2 cellular contexts compared by ENCODE assay signal in the genomic region with DNA sequence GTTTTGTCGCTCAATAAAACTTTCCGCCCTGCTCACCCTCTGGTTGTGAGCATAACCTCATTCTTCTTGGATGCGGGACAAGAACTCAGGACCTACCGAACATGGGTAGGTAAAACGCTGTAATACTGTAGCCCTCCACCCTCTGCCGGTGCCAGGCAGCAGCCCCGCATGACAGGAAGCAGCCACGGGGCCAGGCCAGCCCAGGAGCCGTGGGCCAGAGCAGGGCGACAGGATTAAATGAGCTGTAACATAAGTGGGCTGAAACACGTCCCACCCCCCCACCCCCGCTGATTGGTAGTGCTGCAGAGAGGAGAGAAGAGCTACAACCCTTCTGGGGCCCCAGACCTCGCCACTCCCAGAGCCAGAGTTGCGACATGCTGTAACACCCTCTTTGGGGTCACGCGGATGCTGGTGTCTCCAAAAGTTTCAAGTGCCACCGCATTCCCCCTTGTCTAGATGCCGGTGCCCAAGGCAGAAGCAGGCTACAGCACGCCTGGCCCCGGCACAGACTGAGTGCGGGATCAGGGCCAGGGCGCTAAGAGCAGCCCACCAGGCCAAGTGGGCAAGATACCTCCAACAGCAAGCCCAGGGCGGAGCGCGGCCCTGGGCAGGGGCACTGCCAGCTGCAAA.
TF ChIP-seq lines count a peak whose summit lies in the region.

No MANE protein-coding gene starts in this region.

TF ChIP-seq in HepG2, 621 proteins besides CTCF, POLR2A, EP300 and RAD21:
- TF ChIP-seq ZBTB33 (CRISPR knock-in tag; IDR thresholded peaks at IDR 0.05): peak; percentile 46; the same call in 1 of the 2 replicates
- no peak for TF ChIP-seq ZNF839 (CRISPR knock-in tag; IDR thresholded peaks at IDR 0.05; ENCODE audit: borderline replicate concordance)
- TF ChIP-seq CEBPB (IDR thresholded peaks at IDR 0.05; ENCODE audit: borderline replicate concordance, low read depth, low read length): 0 out of 2 replicates have a peak, but pooled peaks have one; percentile 5

TF ChIP-seq in WTC11, 78 proteins besides CTCF, POLR2A, EP300 and RAD21:
- TF ChIP-seq E2F4 (CRISPR knock-in tag; IDR thresholded peaks at IDR 0.05; ENCODE audit: borderline replicate concordance, low read depth) (no peak), USF1 (CRISPR knock-in tag; IDR thresholded peaks at IDR 0.05) (no peak), ZNF121 (CRISPR knock-in tag; IDR thresholded peaks at IDR 0.05) (0 out of 2 replicates have a peak, but pooled peaks have one; percentile 34), USF2 (CRISPR knock-in tag; IDR thresholded peaks at IDR 0.05) (no peak)
